ENCODE assay signal across 8 cellular contexts in the genomic region with DNA sequence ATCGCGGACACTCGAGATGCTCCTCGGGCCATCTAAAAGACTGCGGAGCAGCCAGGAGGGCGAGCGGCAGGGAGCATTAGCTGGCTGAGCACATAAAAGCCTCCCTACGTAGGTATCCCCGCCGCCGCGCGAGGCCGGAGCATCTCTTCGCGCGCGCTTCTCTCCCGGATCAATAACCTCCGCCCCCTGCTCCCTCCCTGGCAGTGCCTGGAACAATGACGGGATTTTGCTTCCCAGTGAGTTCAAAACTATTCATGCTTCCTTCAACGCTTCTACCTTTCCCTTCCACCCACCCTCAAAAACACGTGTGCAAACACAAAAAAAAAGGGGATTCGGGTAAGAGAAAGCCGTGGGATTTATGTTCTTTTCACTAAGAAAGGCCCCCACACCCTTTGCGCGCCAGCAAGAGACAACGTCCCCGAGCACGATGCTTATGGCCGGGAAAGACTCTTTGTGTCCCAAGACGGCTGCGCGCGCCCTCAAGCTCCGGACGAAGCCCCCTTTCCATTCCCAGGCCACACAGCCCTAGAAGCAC. TPM values are rescaled to one million over a fixed set of nuclear protein-coding genes. Genes with fewer than 3 reads are reported as not detected.
A peak's percentile ranks its signal among the peaks of the same experiment; 100 is the strongest.
DNase-seq lines count a peak whose midpoint lies in the region; ATAC-seq and TF ChIP-seq lines count a peak whose summit lies in the region.

No MANE protein-coding gene starts in this region.

- intact Hi-C loops in head of caudate nucleus (cut with DNase I) (loop anchor here (10.0 kb wide), 1 partner anchor 172 kb away; no protein-coding TSS in a partner anchor), vagina (cut with DNase I) (loop anchor here (5.0 kb wide), 1 partner anchor 65 kb away; no protein-coding TSS in a partner anchor)

- H3K79me2 ChIP-seq in OCI-LY1 (ENCODE audit: insufficient read depth, low read length) (peaks cover 32% of the 10 kb centered on the region), osteoblast (ENCODE audit: insufficient read depth, low read length) (peaks cover 4% of the 10 kb centered on the region)

- H2AFZ ChIP-seq in OCI-LY1 (ENCODE audit: low read length) (no peak overlapping the region), osteoblast (ENCODE audit: low read length) (peak overlapping the region; percentile 90)

- H3K9me3 ChIP-seq in HEK293 (ENCODE audit: control insufficient read depth, insufficient read depth, low read depth, low read length) (no peaks in the 10 kb centered on the region), OCI-LY1 (ENCODE audit: low read length) (no peaks in the 10 kb centered on the region), osteoblast (ENCODE audit: low read depth, low read length) (no peaks in the 10 kb centered on the region), vagina (no peaks in the 10 kb centered on the region)

- H3K4me2 ChIP-seq in OCI-LY1 (ENCODE audit: low read length) = peak overlapping the region; percentile 87
- H3K4me2 ChIP-seq in osteoblast (ENCODE audit: insufficient read depth, low read length) = peak overlapping the region; percentile 96

- TF ChIP-seq CTCF in AG10803 (conservative IDR thresholded peaks at IDR 0.05; ENCODE audit: low read length) (no peak), HEK293 (tag by site-specific recombination; IDR thresholded peaks at IDR 0.05) (no peak), OCI-LY1 (IDR thresholded peaks at IDR 0.05; ENCODE audit: low read length) (no peak), osteoblast (IDR thresholded peaks at IDR 0.05; ENCODE audit: extremely low read depth, low read depth, low read length) (no peak), vagina (IDR thresholded peaks at IDR 0.05) (no peak)

- no peak for TF ChIP-seq POLR2A in vagina (IDR thresholded peaks at IDR 0.05)

- H4K20me1 ChIP-seq in OCI-LY1 (ENCODE audit: insufficient read depth, low read length) = no peaks in the 10 kb centered on the region
- no peaks in the 10 kb centered on the region for H4K20me1 ChIP-seq in osteoblast (ENCODE audit: insufficient read depth, low read length)

- CTCF ChIA-PET in HEK293 (lab: Yijun Ruan, JAX) = interaction anchor here (0.7 to 7.9 kb wide), 11 partner anchors 8 to 169 kb away, joined by 3 to 89 read pairs (median 6); no protein-coding TSS in a partner anchor

- POLR2A ChIA-PET in HEK293 (lab: Yijun Ruan, JAX) = interaction anchor here (0.5 to 5.3 kb wide), 11 partner anchors 9 to 1282 kb away, joined by 3 to 44 read pairs (median 4); a partner anchor contains a TSS

- H3K9me2 ChIP-seq in OCI-LY1 (ENCODE audit: low read depth, low read length) = no peaks in the 10 kb centered on the region

- H3K9ac ChIP-seq in OCI-LY1 (ENCODE audit: low read length) = peak overlapping the region; percentile 95

- H3K4me1 ChIP-seq in HEK293 (ENCODE audit: control insufficient read depth, insufficient read depth, low read length) (peaks cover 3% of the 10 kb centered on the region; the same call in 1 of the 2 replicates), OCI-LY1 (ENCODE audit: insufficient read depth, low read length, severe bottlenecking) (peaks cover 42% of the 10 kb centered on the region), osteoblast (ENCODE audit: insufficient read depth, low read length) (peaks cover 11% of the 10 kb centered on the region), vagina (peaks cover 18% of the 10 kb centered on the region)

- H3K27me3 ChIP-seq in OCI-LY1 (ENCODE audit: insufficient read depth, low read length) = no peaks in the 10 kb centered on the region
- H3K27me3 ChIP-seq in osteoblast (ENCODE audit: insufficient read depth, low read length) = no peaks in the 10 kb centered on the region
- H3K27me3 ChIP-seq in vagina = no peaks in the 10 kb centered on the region

- 0 out of 2 replicates have a peak, but pooled peaks cover 8% of the 10 kb centered on the region for H3F3A ChIP-seq in OCI-LY1 (ENCODE audit: insufficient read depth, low read length)

- peaks cover 20 to 24% of the 10 kb centered on the region in 2 experiments for H3K36me3 ChIP-seq in HEK293 (ENCODE audit: control insufficient read depth in 2 of 2, insufficient read depth in 1 of 2, low read length in 2 of 2)
- H3K36me3 ChIP-seq in OCI-LY1 (ENCODE audit: insufficient read depth, low read length) = peaks cover 27% of the 10 kb centered on the region
- peaks cover 5% of the 10 kb centered on the region for H3K36me3 ChIP-seq in osteoblast (ENCODE audit: insufficient read depth, low read length)
- peaks cover 0 to 5% of the 10 kb centered on the region in 2 donors for H3K36me3 ChIP-seq in vagina

- H3K4me3 ChIP-seq in AG10803 (ENCODE audit: low read length) (peak overlapping the region; percentile 56), HEK293 (ENCODE audit: low read depth, low read length) (peak overlapping the region; percentile 77), OCI-LY1 (ENCODE audit: low read depth, low read length, poor library complexity, severe bottlenecking) (peak overlapping the region; percentile 75), osteoblast (ENCODE audit: insufficient read depth, low read length) (peak overlapping the region; percentile 84), vagina (peak overlapping the region; percentile 63 to 68)

- peak; percentile 16 for DNase-seq in AG10803 (ENCODE audit: low read depth)
- DNase-seq in activated naive CD4-positive, alpha-beta T cell treated with Interleukin-2 at 50 U/mL for 16 hours = peak; percentile 28
- peak; percentile 35 to 86 (median 70) for DNase-seq in head of caudate nucleus
- peak; percentile 93 for DNase-seq in osteoblast (ENCODE audit: insufficient read length, low spot score, missing footprints)
- DNase-seq in vagina (ENCODE audit: extremely low spot score in 2 of 2) = no peak

- H3K27ac ChIP-seq in HEK293 (ENCODE audit: extremely low read depth, low read depth, low read length) (peak overlapping the region; percentile 97), OCI-LY1 (ENCODE audit: low read depth, low read length, poor library complexity, severe bottlenecking) (peak overlapping the region; percentile 91), osteoblast (ENCODE audit: low read depth, low read length) (peak overlapping the region; percentile 76), vagina (peak overlapping the region; percentile 66)

- ATAC-seq in esophagus mucosa = no peak

TF ChIP-seq in HEK293, 187 proteins besides CTCF, POLR2A, EP300 and RAD21 (continues in another document):
- TF ChIP-seq, protein P1, sequence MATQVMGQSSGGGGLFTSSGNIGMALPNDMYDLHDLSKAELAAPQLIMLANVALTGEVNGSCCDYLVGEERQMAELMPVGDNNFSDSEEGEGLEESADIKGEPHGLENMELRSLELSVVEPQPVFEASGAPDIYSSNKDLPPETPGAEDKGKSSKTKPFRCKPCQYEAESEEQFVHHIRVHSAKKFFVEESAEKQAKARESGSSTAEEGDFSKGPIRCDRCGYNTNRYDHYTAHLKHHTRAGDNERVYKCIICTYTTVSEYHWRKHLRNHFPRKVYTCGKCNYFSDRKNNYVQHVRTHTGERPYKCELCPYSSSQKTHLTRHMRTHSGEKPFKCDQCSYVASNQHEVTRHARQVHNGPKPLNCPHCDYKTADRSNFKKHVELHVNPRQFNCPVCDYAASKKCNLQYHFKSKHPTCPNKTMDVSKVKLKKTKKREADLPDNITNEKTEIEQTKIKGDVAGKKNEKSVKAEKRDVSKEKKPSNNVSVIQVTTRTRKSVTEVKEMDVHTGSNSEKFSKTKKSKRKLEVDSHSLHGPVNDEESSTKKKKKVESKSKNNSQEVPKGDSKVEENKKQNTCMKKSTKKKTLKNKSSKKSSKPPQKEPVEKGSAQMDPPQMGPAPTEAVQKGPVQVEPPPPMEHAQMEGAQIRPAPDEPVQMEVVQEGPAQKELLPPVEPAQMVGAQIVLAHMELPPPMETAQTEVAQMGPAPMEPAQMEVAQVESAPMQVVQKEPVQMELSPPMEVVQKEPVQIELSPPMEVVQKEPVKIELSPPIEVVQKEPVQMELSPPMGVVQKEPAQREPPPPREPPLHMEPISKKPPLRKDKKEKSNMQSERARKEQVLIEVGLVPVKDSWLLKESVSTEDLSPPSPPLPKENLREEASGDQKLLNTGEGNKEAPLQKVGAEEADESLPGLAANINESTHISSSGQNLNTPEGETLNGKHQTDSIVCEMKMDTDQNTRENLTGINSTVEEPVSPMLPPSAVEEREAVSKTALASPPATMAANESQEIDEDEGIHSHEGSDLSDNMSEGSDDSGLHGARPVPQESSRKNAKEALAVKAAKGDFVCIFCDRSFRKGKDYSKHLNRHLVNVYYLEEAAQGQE (tag by site-specific recombination; IDR thresholded peaks at IDR 0.05) = no peak
- no peak for TF ChIP-seq ZNF221 (tag by site-specific recombination; IDR thresholded peaks at IDR 0.05; ENCODE audit: borderline replicate concordance)
- TF ChIP-seq ZNF560 (tag by site-specific recombination; IDR thresholded peaks at IDR 0.05; ENCODE audit: borderline replicate concordance) = no peak
- no peak for TF ChIP-seq ZNF391 (tag by site-specific recombination; IDR thresholded peaks at IDR 0.05; ENCODE audit: borderline replicate concordance, low read depth)
- TF ChIP-seq ZNF670 (tag by site-specific recombination; IDR thresholded peaks at IDR 0.05; ENCODE audit: low read depth) = no peak
- no peak for TF ChIP-seq ZNF658 (tag by site-specific recombination; IDR thresholded peaks at IDR 0.05)
- no peak for TF ChIP-seq ZNF626 (tag by site-specific recombination; IDR thresholded peaks at IDR 0.05)
- TF ChIP-seq ZNF792 (tag by site-specific recombination; IDR thresholded peaks at IDR 0.05) = no peak
- no peak for TF ChIP-seq HOXD13 (CRISPR knock-in tag; IDR thresholded peaks at IDR 0.05; ENCODE audit: borderline replicate concordance)
- no peak for TF ChIP-seq ZNF248 (tag by site-specific recombination; IDR thresholded peaks at IDR 0.05)
- peak; percentile 76 for TF ChIP-seq MZF1 (tag by site-specific recombination; IDR thresholded peaks at IDR 0.05; ENCODE audit: borderline replicate concordance)
- no peak for TF ChIP-seq ZNF423 (tag by site-specific recombination; IDR thresholded peaks at IDR 0.05)

RNA-seq across cellular contexts. Expression of a gene that starts 0.9 kb away (rescaled TPM):
- total RNA-seq in osteoblast = 5.1 and 6.8 TPM in 2 replicates
- total RNA-seq in vagina = 4.2 TPM
- 1.2 TPM for total RNA-seq in esophagus mucosa

RNA-seq across cellular contexts. Expression of a gene that starts 28.5 kb away (rescaled TPM):
- 1,190 and 1,199 TPM in 2 replicates for total RNA-seq in osteoblast
- total RNA-seq in vagina = 625 TPM
- 475 TPM for total RNA-seq in esophagus mucosa

Comparison
In these comparisons a context has a peak if more than half of its experiments do, and no peak if none do; other contexts are left out.
1. DNase-seq: peak in AG10803 (single experiment), activated naive CD4-positive, alpha-beta T cell treated with Interleukin-2 at 50 U/mL for 16 hours (single experiment), head of caudate nucleus (42 of 42) and osteoblast (single experiment); none in vagina (0 of 2).
2. Peak in every context shown above with its lines, with median percentiles within 50 percentile points of each other: H3K4me3 ChIP-seq and H3K27ac ChIP-seq.